Comparison of ENCODE assay signal across 8 cellular contexts in genomic region chr11:64316620-64317324, GRCh38. TPM values are rescaled to one million over a fixed set of nuclear protein-coding genes. Genes with fewer than 3 reads are reported as not detected.
A peak's percentile ranks its signal among the peaks of the same experiment; 100 is the strongest.
DNase-seq lines count a peak whose midpoint lies in the region; ATAC-seq and TF ChIP-seq lines count a peak whose summit lies in the region.
"Not testable (repeated sequence)": the region's sequence is repeated elsewhere in the genome, so short reads cannot be mapped to it uniquely, and the experiment has no call there.

No MANE protein-coding gene starts in this region.

- not testable (repeated sequence) for H3K9me3 ChIP-seq in aorta (ENCODE audit: control insufficient read depth, low read length)

- intact Hi-C loops in aorta (cut with DNase I) = loop anchor here in 1 of 2 donors (5.0 kb wide), 1 partner anchor 41 kb away; the partner anchor contains the start of gene RPS6KA4

- POLR2A ChIA-PET in WTC11 (lab: Charles Lee) = interaction anchor here (1.1 to 3.0 kb wide), 9 partner anchors 12 to 132 kb away, joined by 4 to 25 read pairs (median 8); partner anchors contain the start of genes ESRRA, FKBP2 and STIP1

- WGBS in aorta, 2 donors = 6 to 7% methylated on average over 32 of the region's 32 CpGs

- not testable (repeated sequence) for H3K27me3 ChIP-seq in aorta (ENCODE audit: control insufficient read depth in 1 of 2, insufficient read depth in 2 of 2, low read length in 1 of 2)

- H3K27me3 Mint-ChIP-seq in WTC11 (ENCODE audit: low read depth); osteocyte (ENCODE audit: unreplicated experiment): not testable (repeated sequence)

- CTCF ChIA-PET in WTC11 (lab: Charles Lee) = interaction anchor here (0.8 to 3.8 kb wide), 24 partner anchors 11 to 336 kb away, joined by 3 to 173 read pairs (median 8); partner anchors contain the start of genes BAD, CATSPERZ, CCDC88B and ESRRA

- ATAC-seq in HG03135 (IDR thresholded peaks at IDR 0.05; ENCODE audit: unreplicated experiment) = peak; percentile 12
- ATAC-seq in WTC11 = peak; percentile 15
- ATAC-seq in aorta (ENCODE audit: low FRiP score) = not testable (repeated sequence)

- peak; percentile 54 for DNase-seq in NCI-H345 (lab: John Stamatoyannopoulos, UW)
- DNase-seq in WTC11 (ENCODE audit: low spot score) = peak; percentile 39
- peak; percentile 54 for DNase-seq in central memory CD4-positive, alpha-beta T cell
- DNase-seq in osteocyte (ENCODE audit: extremely low spot score, unreplicated experiment); aorta: not testable (repeated sequence)

- H3K27ac Mint-ChIP-seq in WTC11 (peak overlapping the region; percentile 99), osteocyte (ENCODE audit: unreplicated experiment) (peak overlapping the region; percentile 99)

- H3K4me1 Mint-ChIP-seq in WTC11 (peaks cover 17% of the 10 kb centered on the region), osteocyte (ENCODE audit: unreplicated experiment) (peaks cover 39% of the 10 kb centered on the region)

- H3K9me3 Mint-ChIP-seq in WTC11; osteocyte (ENCODE audit: unreplicated experiment): not testable (repeated sequence)

- H3K27ac ChIP-seq in aorta (ENCODE audit: low read depth in 1 of 2, low read length in 2 of 2) = peak overlapping the region; percentile 12 to 85

- not testable (repeated sequence) for H3K36me3 ChIP-seq in aorta (ENCODE audit: control insufficient read depth in 1 of 2, insufficient read depth in 2 of 2, low read length in 1 of 2)

- H3K4me3 Mint-ChIP-seq in WTC11 = peak overlapping the region; percentile 90
- H3K4me3 Mint-ChIP-seq in osteocyte (ENCODE audit: unreplicated experiment) = peak overlapping the region; percentile 92

- not testable (repeated sequence) for H3K4me1 ChIP-seq in aorta (ENCODE audit: control insufficient read depth in 1 of 2, insufficient read depth in 2 of 2, low read length in 2 of 2)

- H3K36me3 Mint-ChIP-seq in WTC11 (peaks cover 27% of the 10 kb centered on the region), osteocyte (ENCODE audit: unreplicated experiment) (peaks cover 19% of the 10 kb centered on the region)

- 0 out of 2 replicates have a peak, but pooled peaks have one; percentile 21 for TF ChIP-seq CTCF in GM12875 (IDR thresholded peaks at IDR 0.05; ENCODE audit: borderline replicate concordance, insufficient read depth, low read depth, low read length)
- not testable (repeated sequence) for TF ChIP-seq CTCF in WTC11 (IDR thresholded peaks at IDR 0.05)
- TF ChIP-seq CTCF in osteocyte (IDR thresholded peaks at IDR 0.05) = peak; percentile 12

- peak overlapping the region; percentile 85 for H3K4me3 ChIP-seq in GM12875 (ENCODE audit: low read depth, low read length)
- H3K4me3 ChIP-seq in iPS-11a (ENCODE audit: low read depth, low read length) = peak overlapping the region; percentile 95
- H3K4me3 ChIP-seq in aorta (ENCODE audit: low read length in 2 of 2) = peak overlapping the region; percentile 27 to 56

TF ChIP-seq in WTC11, 78 proteins besides CTCF, POLR2A, EP300 and RAD21:
- TF ChIP-seq ZNF416 (CRISPR knock-in tag; IDR thresholded peaks at IDR 0.05) = 0 out of 2 replicates have a peak, but pooled peaks have one; percentile 8
- 0 out of 2 replicates have a peak, but pooled peaks have one; percentile 0 for TF ChIP-seq FOXP1 (CRISPR knock-in tag; IDR thresholded peaks at IDR 0.05; ENCODE audit: borderline replicate concordance)
- peak; percentile 37; the same call in 1 of the 2 replicates for TF ChIP-seq ZNF671 (CRISPR knock-in tag; IDR thresholded peaks at IDR 0.05)
- TF ChIP-seq EMX1 (CRISPR knock-in tag; IDR thresholded peaks at IDR 0.05) = peak; percentile 66; the same call in 1 of the 2 replicates

RNA-seq across cellular contexts. Expression of gene TRMT112, which starts 0.6 kb away (rescaled TPM):
- total RNA-seq in WTC11 (2021) (285 to 321 TPM (median 314 TPM) in 3 replicates), osteocyte (159 and 174 TPM in 2 replicates), aorta (100 to 1,000 TPM; 139 TPM)
- 100 to 1,000 TPM; 207 to 270 TPM for polyA plus RNA-seq in aorta

RNA-seq across cellular contexts. Expression of gene PRDX5, which starts 1.1 kb away (rescaled TPM):
- total RNA-seq in WTC11 (2021) (255 to 293 TPM (median 282 TPM) in 3 replicates), osteocyte (215 and 217 TPM in 2 replicates), aorta (10 to 100 TPM; 69.9 to 95.7 TPM)
- 100 to 1,000 TPM; 188 to 316 TPM for polyA plus RNA-seq in aorta

RNA-seq across cellular contexts. Expression of gene ESRRA, which starts 11.4 kb away (rescaled TPM):
- total RNA-seq in WTC11 (2021) (56.3 to 81.9 TPM (median 59.1 TPM) in 3 replicates), osteocyte (32.7 and 37.4 TPM in 2 replicates), aorta (10 to 100 TPM; 25.9 to 27.6 TPM)
- polyA plus RNA-seq in aorta = 10 to 100 TPM; 32.3 to 54.7 TPM

RNA-seq across cellular contexts. Expression of gene CATSPERZ, which starts 16.6 kb away (rescaled TPM):
- 1.1 to 2.5 TPM (median 2.0 TPM) in 3 replicates for total RNA-seq in WTC11 (2021)
- not detected in 2 replicates for total RNA-seq in osteocyte
- not detected for total RNA-seq in aorta
- polyA plus RNA-seq in aorta = not detected

RNA-seq across cellular contexts. Expression of gene CCDC88B, which starts 23.2 kb away (rescaled TPM):
- total RNA-seq in WTC11 (2021) (17.0 to 22.0 TPM (median 19.9 TPM) in 3 replicates), osteocyte (0.30 TPM in 1 of 2 replicates, not detected in the other), aorta (10 to 100 TPM in 1 of 2 donors, 1 to 10 TPM in 1; 7.4 to 19.0 TPM)
- polyA plus RNA-seq in aorta = 10 to 100 TPM; 13.4 to 28.5 TPM

Comparison
In these comparisons a context has a peak if more than half of its experiments do, and no peak if none do; other contexts are left out.
1. H3K4me3 ChIP-seq: peak in every context shown above with its lines; median percentile 95 in iPS-11a; 85 in GM12875; 42 in aorta.